Comparison of ENCODE assay signal across 8 cellular contexts in genomic region chr11:124415356-124415923, GRCh38.
DNase-seq lines count a peak whose midpoint lies in the region; ATAC-seq and TF ChIP-seq lines count a peak whose summit lies in the region.

No MANE protein-coding gene starts in this region.

- DNase-seq in DMS79 (lab: John Stamatoyannopoulos, UW) (peak; percentile 0), HL-60 (ENCODE audit: low read depth in 1 of 2, low spot score in 1 of 2) (peak in 1 of 2 experiments; percentile 8), RWPE2 (ENCODE audit: low spot score) (no peak), fibroblast of the conjunctiva (ENCODE audit: low read depth) (peak; percentile 60), stromal cell of bone marrow (ENCODE audit: low read depth) (peak; percentile 18), T-helper 9 cell (no peak)
- no peak for DNase-seq in activated CD4-positive, alpha-beta T cell treated with anti-CD3 and anti-CD28 coated beads, Interleukin-2, amount 50 U/mL, for 48 hours

- TF ChIP-seq CTCF in HL-60 (IDR thresholded peaks at IDR 0.05; ENCODE audit: insufficient read depth, low read length) (peak; percentile 29), RWPE2 (IDR thresholded peaks at IDR 0.05; ENCODE audit: poor library complexity, severe bottlenecking) (peak; percentile 80)

- no peaks in the 10 kb centered on the region for H3K4me1 ChIP-seq in RWPE2 (ENCODE audit: insufficient read depth, poor library complexity, severe bottlenecking)

- H3K4me3 ChIP-seq in HL-60 (replicated peaks; ENCODE audit: insufficient read depth, low read length) (no peak overlapping the region), RWPE2 (ENCODE audit: severe bottlenecking) (no peak overlapping the region)

- no peaks in the 10 kb centered on the region for H3K9me3 ChIP-seq in RWPE2 (ENCODE audit: severe bottlenecking)

- no peaks in the 10 kb centered on the region for H3K36me3 ChIP-seq in RWPE2 (ENCODE audit: low read depth)

- H3K27me3 ChIP-seq in HL-60 (ENCODE audit: insufficient read depth, poor library complexity, severe bottlenecking), result peaks cover 9% of the 10 kb centered on the region
- H3K27me3 ChIP-seq in RWPE2 (ENCODE audit: insufficient read depth, poor library complexity, severe bottlenecking), result peaks cover 8% of the 10 kb centered on the region

- ATAC-seq in RWPE2 (ENCODE audit: low read depth) (no peak), GM18873 (IDR thresholded peaks at IDR 0.05; ENCODE audit: low FRiP score, unreplicated experiment) (no peak)

- H3K27ac ChIP-seq in HL-60 (replicated peaks) (no peak overlapping the region), RWPE2 (ENCODE audit: poor library complexity, severe bottlenecking) (no peak overlapping the region)

Comparison
In these comparisons a context has a peak if more than half of its experiments do, and no peak if none do; other contexts are left out.
1. DNase-seq: peak in DMS79 (single experiment), fibroblast of the conjunctiva (single experiment) and stromal cell of bone marrow (single experiment); none in RWPE2 (single experiment), T-helper 9 cell (single experiment) and activated CD4-positive, alpha-beta T cell treated with anti-CD3 and anti-CD28 coated beads, Interleukin-2, amount 50 U/mL, for 48 hours (0 of 2).